1 cellular context compared by ENCODE assay signal in the genomic region with DNA sequence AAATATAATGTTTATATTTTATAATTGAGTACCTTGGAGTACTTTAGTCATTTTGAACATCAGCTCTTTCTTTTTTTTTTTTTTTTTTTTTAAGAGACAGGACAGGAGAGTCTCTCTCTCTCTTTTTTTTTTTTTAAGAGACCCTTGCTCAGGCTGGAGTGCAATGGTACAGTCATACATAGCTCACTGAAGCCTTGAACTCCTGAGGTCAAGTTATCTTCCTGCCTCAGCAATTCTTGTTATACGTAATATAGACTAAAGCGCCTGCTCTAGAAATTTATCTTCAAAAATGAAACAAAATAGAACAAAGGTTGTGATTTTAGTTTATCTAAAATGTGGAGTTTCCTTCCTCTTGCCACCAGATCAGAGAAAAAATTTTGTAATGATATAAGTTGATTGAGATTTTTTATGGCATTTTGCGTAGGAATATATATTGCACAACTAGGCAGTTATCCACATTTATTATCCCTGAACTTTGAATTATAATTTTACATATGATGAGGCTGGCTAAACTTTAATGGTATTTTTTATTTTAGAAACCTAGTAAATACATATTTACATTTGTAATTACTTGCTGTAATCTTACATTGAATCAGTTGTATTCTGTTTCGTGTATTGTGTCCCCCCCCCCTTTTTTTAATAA.
TF ChIP-seq lines count a peak whose summit lies in the region.

No MANE protein-coding gene starts in this region.

TF ChIP-seq in IMR-90, 13 proteins besides CTCF, POLR2A, EP300 and RAD21:
- no peak for TF ChIP-seq BHLHE40 (IDR thresholded peaks at IDR 0.05; ENCODE audit: low read depth, low read length)
- TF ChIP-seq CHD1 (IDR thresholded peaks at IDR 0.05; ENCODE audit: low read depth, low read length), result no peak
- TF ChIP-seq CEBPB (IDR thresholded peaks at IDR 0.05; ENCODE audit: low read depth, low read length), result no peak
- TF ChIP-seq RCOR1 (IDR thresholded peaks at IDR 0.05; ENCODE audit: insufficient replicate concordance, low read length), result no peak
- no peak; the same call in 1 of the 2 replicates for TF ChIP-seq MAFK (IDR thresholded peaks at IDR 0.05; ENCODE audit: low read depth, low read length)
- TF ChIP-seq, protein P1, sequence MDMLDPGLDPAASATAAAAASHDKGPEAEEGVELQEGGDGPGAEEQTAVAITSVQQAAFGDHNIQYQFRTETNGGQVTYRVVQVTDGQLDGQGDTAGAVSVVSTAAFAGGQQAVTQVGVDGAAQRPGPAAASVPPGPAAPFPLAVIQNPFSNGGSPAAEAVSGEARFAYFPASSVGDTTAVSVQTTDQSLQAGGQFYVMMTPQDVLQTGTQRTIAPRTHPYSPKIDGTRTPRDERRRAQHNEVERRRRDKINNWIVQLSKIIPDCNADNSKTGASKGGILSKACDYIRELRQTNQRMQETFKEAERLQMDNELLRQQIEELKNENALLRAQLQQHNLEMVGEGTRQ (IDR thresholded peaks at IDR 0.05; ENCODE audit: low read depth, low read length), result no peak
- no peak for TF ChIP-seq MAZ (IDR thresholded peaks at IDR 0.05; ENCODE audit: borderline replicate concordance, low read depth, low read length)
- TF ChIP-seq NFE2L2 (IDR thresholded peaks at IDR 0.05; ENCODE audit: low read depth, low read length), result no peak
- TF ChIP-seq RFX5 (IDR thresholded peaks at IDR 0.05; ENCODE audit: low read depth, low read length), result no peak
TF ChIP-seq in IMR-90: peak in this region for 0.
